ENCODE assay signal across 28 cellular contexts in the genomic region with DNA sequence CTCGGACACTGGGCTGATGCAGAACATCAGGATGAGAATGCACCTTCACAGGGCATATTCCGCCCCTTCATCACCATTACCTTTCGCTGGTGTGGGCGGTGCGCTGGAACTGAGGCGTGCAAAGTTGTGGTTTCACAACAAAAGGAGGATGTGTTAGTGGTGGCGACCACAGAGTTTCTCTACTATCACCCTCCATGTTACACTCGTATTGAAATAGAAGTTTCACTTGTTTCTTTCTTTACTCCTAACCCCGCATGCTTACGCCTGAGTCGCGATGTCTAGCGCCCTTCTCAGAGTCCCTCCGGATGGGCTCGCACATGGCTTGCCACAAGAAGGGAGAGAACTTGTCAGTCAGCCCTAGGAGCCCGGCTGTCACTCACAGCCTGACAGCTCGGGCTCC.
"Had no signal": no experiment of that assay in that cellular context is flagged by ENCODE, and none has a peak within 500 bp of the region (broad histone marks: within the 10 kb centered on the region; RNA-seq: fewer than 3 reads in every experiment).

No MANE protein-coding gene starts in this region.

- H3K27me3 Mint-ChIP-seq: activated CD4-positive, alpha-beta memory T cell treated with anti-CD3 and anti-CD28 coated beads for 36 hours; activated CD4-positive, alpha-beta T cell treated with anti-CD3 and anti-CD28 coated beads, Interleukin-2, amount 10 ng/mL, durations not matched to agents 7 days and 5 days; activated naive CD4-positive, alpha-beta T cell treated with anti-CD3 and anti-CD28 coated beads, Interleukin-2, amount 10 ng/mL, durations not matched to agents 7 days and 5 days; activated naive CD8-positive, alpha-beta T cell treated with anti-CD3 and anti-CD28 coated beads for 36 hours had no signal

- H3K36me3 Mint-ChIP-seq: activated CD4-positive, alpha-beta memory T cell treated with anti-CD3 and anti-CD28 coated beads for 36 hours; activated naive CD4-positive, alpha-beta T cell treated with anti-CD3 and anti-CD28 coated beads, Interleukin-2, amount 10 ng/mL, durations not matched to agents 7 days and 5 days; activated naive CD8-positive, alpha-beta T cell treated with anti-CD3 and anti-CD28 coated beads for 36 hours had no signal

- FAIRE-seq: colon, RCC 7860 had no signal

- H3K4me3 ChIP-seq: cardiac muscle cell had no signal

- DNase-seq: activated CD4-positive, alpha-beta memory T cell treated with anti-CD3 and anti-CD28 coated beads for 36 hours; activated CD4-positive, alpha-beta T cell treated with anti-CD3 and anti-CD28 coated beads, Interleukin-2, amount 10 ng/mL, durations not matched to agents 7 days and 5 days; activated CD4-positive, CD25-positive, alpha-beta regulatory T cell; activated CD8-positive, alpha-beta memory T cell treated with anti-CD3 and anti-CD28 coated beads, Interleukin-2, amount 50 U/mL, for 4 hours; activated gamma-delta T cell treated with Interleukin-2 at 50 U/mL for 16 hours; activated naive CD4-positive, alpha-beta T cell treated with anti-CD3 and anti-CD28 coated beads, Interleukin-2, amount 10 ng/mL, durations not matched to agents 7 days and 5 days; activated naive CD8-positive, alpha-beta T cell treated with anti-CD3 and anti-CD28 coated beads for 36 hours; activated T-cell treated with anti-CD3 and anti-CD28 coated beads, Interleukin-2, amount 50 U/mL, for 72 hours; brain microvascular endothelial cell; cerebellar nuclear complex; Karpas-422; MM.1S; NCI-H1048; NCI-H146; NCI-H187 treated with DMSO at 0.1 percent for 48 hours; NCI-H2081 treated with DMSO at 0.1 percent for 48 hours; NCI-H2227 treated with DMSO at 0.1 percent for 48 hours; NCI-H446 treated with DMSO at 0.1 percent for 48 hours; NCI-H524 treated with DMSO at 0.1 percent for 48 hours; NCI-H748 treated with DMSO at 0.1 percent for 48 hours; PC-3; SHP77; T-helper 1 cell had no signal

- H3K27ac ChIP-seq: brain microvascular endothelial cell, cardiac muscle cell, VCaP had no signal

- H3K4me3 Mint-ChIP-seq: activated CD4-positive, alpha-beta memory T cell treated with anti-CD3 and anti-CD28 coated beads for 36 hours; activated CD4-positive, alpha-beta T cell treated with anti-CD3 and anti-CD28 coated beads, Interleukin-2, amount 10 ng/mL, durations not matched to agents 7 days and 5 days; activated naive CD4-positive, alpha-beta T cell treated with anti-CD3 and anti-CD28 coated beads, Interleukin-2, amount 10 ng/mL, durations not matched to agents 7 days and 5 days; activated naive CD8-positive, alpha-beta T cell treated with anti-CD3 and anti-CD28 coated beads for 36 hours; activated T-cell treated with anti-CD3 and anti-CD28 coated beads, Interleukin-2, amount 50 U/mL, for 72 hours had no signal

- H3K4me1 Mint-ChIP-seq: activated CD4-positive, alpha-beta T cell treated with anti-CD3 and anti-CD28 coated beads, Interleukin-2, amount 10 ng/mL, durations not matched to agents 7 days and 5 days; activated naive CD4-positive, alpha-beta T cell treated with anti-CD3 and anti-CD28 coated beads, Interleukin-2, amount 10 ng/mL, durations not matched to agents 7 days and 5 days; activated naive CD8-positive, alpha-beta T cell treated with anti-CD3 and anti-CD28 coated beads for 36 hours had no signal

- ATAC-seq: activated T-cell treated with anti-CD3 and anti-CD28 coated beads, Interleukin-2, amount 50 U/mL, for 72 hours; PC-3 had no signal

- H3K27ac Mint-ChIP-seq: activated CD4-positive, alpha-beta memory T cell treated with anti-CD3 and anti-CD28 coated beads for 36 hours; activated CD4-positive, alpha-beta T cell treated with anti-CD3 and anti-CD28 coated beads, Interleukin-2, amount 10 ng/mL, durations not matched to agents 7 days and 5 days; activated naive CD4-positive, alpha-beta T cell treated with anti-CD3 and anti-CD28 coated beads, Interleukin-2, amount 10 ng/mL, durations not matched to agents 7 days and 5 days; activated naive CD8-positive, alpha-beta T cell treated with anti-CD3 and anti-CD28 coated beads for 36 hours; activated T-cell treated with anti-CD3 and anti-CD28 coated beads, Interleukin-2, amount 50 U/mL, for 72 hours; activated T-helper 2 cell treated with anti-CD3 and anti-CD28 coated beads, Interferon-gamma antibody, Interleukin-2, Interleukin-4, amounts not matched to agents 10 μg/mL and 5 μg/mL and 100 μg/mL, durations not matched to agents 14 hours and 24 hours and 36 hours had no signal

- H3K27me3 ChIP-seq: brain microvascular endothelial cell, cardiac muscle cell had no signal

- H3K36me3 ChIP-seq: brain microvascular endothelial cell, cardiac muscle cell had no signal
